Comparison of ENCODE assay signal across 11 cellular contexts in the genomic region with DNA sequence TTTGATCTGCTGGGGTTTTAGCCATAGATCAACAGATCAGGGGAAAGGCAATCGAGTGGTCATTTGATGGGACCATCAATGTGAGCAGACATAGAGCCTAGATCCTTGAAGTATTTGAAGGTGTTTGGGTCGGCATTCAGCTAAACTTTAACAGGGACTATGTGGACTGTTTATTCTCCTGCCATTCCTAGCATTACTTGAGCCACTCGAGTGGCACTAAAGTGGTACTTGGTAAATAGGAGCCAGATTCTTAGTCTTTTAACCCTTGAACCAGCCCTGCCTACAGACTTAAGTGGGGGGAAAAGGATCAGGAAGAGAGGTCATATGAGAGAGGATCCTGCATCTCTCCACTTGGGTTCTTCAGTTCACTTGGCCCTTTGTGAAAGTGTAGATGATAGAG. TPM values are rescaled to one million over a fixed set of nuclear protein-coding genes. Genes with fewer than 3 reads are reported as not detected.
DNase-seq lines count a peak whose midpoint lies in the region; ATAC-seq and TF ChIP-seq lines count a peak whose summit lies in the region.
"Had no signal": no experiment of that assay in that cellular context is flagged by ENCODE, and none has a peak within 500 bp of the region (broad histone marks: within the 10 kb centered on the region; RNA-seq: fewer than 3 reads in every experiment).

No MANE protein-coding gene starts in this region.

- H3K27me3 ChIP-seq in right atrium auricular region (no peaks in the 10 kb centered on the region), mesenchymal stem cell (ENCODE audit: control insufficient read depth in 1 of 2, insufficient read depth in 1 of 2, low read length in 2 of 2) (peaks cover 0 to 2% of the 10 kb centered on the region in 2 experiments), uterus (no peaks in the 10 kb centered on the region), SJCRH30 (no peaks in the 10 kb centered on the region)

- no peak overlapping the region for H3K14ac ChIP-seq in mesenchymal stem cell (ENCODE audit: low read length in 2 of 2)

- peaks cover 70% of the 10 kb centered on the region for H3K36me3 Mint-ChIP-seq in activated naive CD8-positive, alpha-beta T cell treated with anti-CD3 and anti-CD28 coated beads for 36 hours

- H3K4me1 ChIP-seq in right atrium auricular region (peaks cover 0 to 66% of the 10 kb centered on the region in 2 donors), mesenchymal stem cell (ENCODE audit: control insufficient read depth, insufficient read depth, low read depth, low read length) (no peaks in the 10 kb centered on the region), uterus (no peaks in the 10 kb centered on the region), SJCRH30 (no peaks in the 10 kb centered on the region)

- H3K9ac ChIP-seq in mesenchymal stem cell (ENCODE audit: low read length): peak overlapping the region; percentile 2

- TF ChIP-seq CTCF in right atrium auricular region (IDR thresholded peaks at IDR 0.05) (no peak), uterus (IDR thresholded peaks at IDR 0.05) (no peak)

- H3K27ac ChIP-seq in right atrium auricular region (peak overlapping the region; percentile 95 to 99), mesenchymal stem cell (ENCODE audit: low read length, poor library complexity, severe bottlenecking) (no peak overlapping the region), uterus (peak overlapping the region; percentile 96 to 98), SJCRH30 (no peak overlapping the region)

- H3K27ac Mint-ChIP-seq in activated naive CD8-positive, alpha-beta T cell treated with anti-CD3 and anti-CD28 coated beads for 36 hours: peak overlapping the region; percentile 91

- H3K4me3 Mint-ChIP-seq in activated naive CD8-positive, alpha-beta T cell treated with anti-CD3 and anti-CD28 coated beads for 36 hours: peak overlapping the region; percentile 85

- H3K9me3 Mint-ChIP-seq in activated naive CD8-positive, alpha-beta T cell treated with anti-CD3 and anti-CD28 coated beads for 36 hours: no peaks in the 10 kb centered on the region

- DNase-seq in right atrium auricular region (ENCODE audit: low spot score) (no peak), Right ventricle myocardium superior (no peak), mesenchymal stem cell (no peak), uterus (no peak), DMS153 treated with DMSO at 0.1 percent for 48 hours (lab: John Stamatoyannopoulos, UW; ENCODE audit: unreplicated experiment) (no peak), SJCRH30 (no peak)
- no peak for DNase-seq in activated naive CD8-positive, alpha-beta T cell treated with anti-CD3 and anti-CD28 coated beads for 36 hours
- DNase-seq: NCI-H1694; stimulated activated CD4-positive, alpha-beta T cell treated with anti-CD3 and anti-CD28 coated beads, Interleukin-12 subunit alpha, Interleukin-12 subunit beta, amount 100 ng/mL, for 4 hours; trophoblast cell had no signal

- 78% methylated on average over 1 of the region's 3 CpGs for WGBS in mesenchymal stem cell

- H3K36me3 ChIP-seq in right atrium auricular region (no peaks in the 10 kb centered on the region), mesenchymal stem cell (ENCODE audit: control insufficient read depth in 1 of 2, insufficient read depth in 2 of 2, low read depth in 1 of 2, low read length in 2 of 2) (peaks cover 0 to 3% of the 10 kb centered on the region in 2 experiments), uterus (no peaks in the 10 kb centered on the region), SJCRH30 (peaks cover 8% of the 10 kb centered on the region; the same call in 1 of the 2 replicates)

- H3K4me3 ChIP-seq in right atrium auricular region (peak overlapping the region in 1 of 2 donors; percentile 7), mesenchymal stem cell (ENCODE audit: insufficient read depth in 1 of 2, low read depth in 1 of 2, low read length in 2 of 2) (peak overlapping the region in 1 of 2 experiments; percentile 20), uterus (no peak overlapping the region), SJCRH30 (no peak overlapping the region)

- no peak overlapping the region for H2AFZ ChIP-seq in mesenchymal stem cell (ENCODE audit: low read depth, low read length)

- no peak overlapping the region for H4K91ac ChIP-seq in mesenchymal stem cell (ENCODE audit: low read length)

- H2BK5ac ChIP-seq in mesenchymal stem cell (ENCODE audit: low read depth, low read length, poor library complexity, severe bottlenecking): no peak overlapping the region

- H2AK5ac ChIP-seq in mesenchymal stem cell (ENCODE audit: low read length, severe bottlenecking): no peak overlapping the region

- no peak overlapping the region for H3K4me2 ChIP-seq in mesenchymal stem cell (ENCODE audit: low read length, poor library complexity, severe bottlenecking)

- H3K9me3 ChIP-seq in right atrium auricular region (no peaks in the 10 kb centered on the region), mesenchymal stem cell (ENCODE audit: control insufficient read depth, low read length) (no peaks in the 10 kb centered on the region), uterus (no peaks in the 10 kb centered on the region), SJCRH30 (replicated peaks) (no peaks in the 10 kb centered on the region)

- H3K27me3 Mint-ChIP-seq in activated naive CD8-positive, alpha-beta T cell treated with anti-CD3 and anti-CD28 coated beads for 36 hours: no peaks in the 10 kb centered on the region

- H3K4ac ChIP-seq in mesenchymal stem cell (ENCODE audit: low read depth in 1 of 2, low read length in 2 of 2): no peak overlapping the region

- TF ChIP-seq POLR2A in uterus (IDR thresholded peaks at IDR 0.05): no peak

- H3K79me1 ChIP-seq in mesenchymal stem cell (replicated peaks; ENCODE audit: low read length, poor library complexity, severe bottlenecking): no peaks in the 10 kb centered on the region

- no peak overlapping the region for H3K23ac ChIP-seq in mesenchymal stem cell (ENCODE audit: low read length in 2 of 2)

- H2BK12ac ChIP-seq in mesenchymal stem cell (ENCODE audit: low read length in 2 of 2): no peak overlapping the region

- intact Hi-C loops in Right ventricle myocardium superior (cut with DNase I) (no loop called here), uterus (cut with DNase I; ENCODE audit: low total_unique reads) (no loop called here)

- H4K8ac ChIP-seq in mesenchymal stem cell (ENCODE audit: low read length): no peak overlapping the region

- H2BK120ac ChIP-seq in mesenchymal stem cell (ENCODE audit: low read depth, low read length): no peak overlapping the region

- no peak for ATAC-seq in Right ventricle myocardium superior (ENCODE audit: poor library complexity)
- no peak for ATAC-seq in HG03457 (IDR thresholded peaks at IDR 0.05; ENCODE audit: unreplicated experiment)

- no peak overlapping the region for H2BK15ac ChIP-seq in mesenchymal stem cell (ENCODE audit: low read depth, poor library complexity, severe bottlenecking)

- peaks cover 45% of the 10 kb centered on the region for H3K4me1 Mint-ChIP-seq in activated naive CD8-positive, alpha-beta T cell treated with anti-CD3 and anti-CD28 coated beads for 36 hours

- H3K18ac ChIP-seq in mesenchymal stem cell (ENCODE audit: low read depth in 1 of 2, low read length in 2 of 2): no peak overlapping the region

RNA-seq across cellular contexts. Expression of a gene that starts 3.8 kb away (rescaled TPM):
- 100 to 1,000 TPM; 125 to 256 TPM for total RNA-seq in right atrium auricular region
- total RNA-seq in Right ventricle myocardium superior: 97.6 TPM
- 100 to 1,000 TPM; 433 to 443 TPM for total RNA-seq in activated naive CD8-positive, alpha-beta T cell treated with anti-CD3 and anti-CD28 coated beads for 36 hours
- polyA plus RNA-seq in mesenchymal stem cell (2013, experiment 1 of 2): 287 TPM
- 277 TPM for polyA plus RNA-seq in mesenchymal stem cell (2013, experiment 2 of 2)
- 100 to 1,000 TPM; 106 to 285 (median 137) TPM for total RNA-seq in uterus
- total RNA-seq in SJCRH30 (2014; rRNA removed; shearing (Covaris generic)): 247 and 249 TPM in 2 replicates

Comparison
In these comparisons a context has a peak if more than half of its experiments do, and no peak if none do; other contexts are left out.
1. H3K27ac ChIP-seq: peak in right atrium auricular region (2 of 2) and uterus (2 of 2); none in mesenchymal stem cell (single experiment) and SJCRH30 (single experiment).